23 cellular contexts compared by ENCODE assay signal in genomic region chr6:88137915-88138314, GRCh38. TPM values are rescaled to one million over a fixed set of nuclear protein-coding genes. Genes with fewer than 3 reads are reported as not detected.
DNase-seq lines count a peak whose midpoint lies in the region; ATAC-seq and TF ChIP-seq lines count a peak whose summit lies in the region.
"Had no signal": no experiment of that assay in that cellular context is flagged by ENCODE, and none has a peak within 500 bp of the region (broad histone marks: within the 10 kb centered on the region; RNA-seq: fewer than 3 reads in every experiment).

No MANE protein-coding gene starts in this region.

- intact Hi-C loops in left lung (cut with DNase I) = no loop called here
- intact Hi-C loops in upper lobe of right lung (cut with DNase I) = no loop called here
- intact Hi-C loops in heart left ventricle (cut with DNase I) = no loop called here

- H3K4me3 ChIP-seq in left lung = no peak overlapping the region
- H3K4me3 ChIP-seq in upper lobe of right lung = no peak overlapping the region
- H3K4me3 ChIP-seq in heart left ventricle = no peak overlapping the region
- H3K4me3 ChIP-seq: BLaER1 treated with 17β-estradiol and CSF1 and Interleukin-3, amounts not matched to agents 10 nM and 100 nM; GM12878; GM23248 had no signal

- TF ChIP-seq POLR2A in heart left ventricle (IDR thresholded peaks at IDR 0.05) = no peak

- no peaks in the 10 kb centered on the region for H3K27me3 ChIP-seq in left lung
- no peaks in the 10 kb centered on the region for H3K27me3 ChIP-seq in upper lobe of right lung
- no peaks in the 10 kb centered on the region for H3K27me3 ChIP-seq in heart left ventricle
- H3K27me3 ChIP-seq: BE2C; BLaER1 treated with 17β-estradiol and CSF1 and Interleukin-3, amounts not matched to agents 10 nM and 100 nM had no signal

- no peaks in the 10 kb centered on the region for H3K36me3 ChIP-seq in left lung
- H3K36me3 ChIP-seq in upper lobe of right lung = no peaks in the 10 kb centered on the region
- no peaks in the 10 kb centered on the region for H3K36me3 ChIP-seq in heart left ventricle
- H3K36me3 ChIP-seq: BE2C; BLaER1 treated with 17β-estradiol and CSF1 and Interleukin-3, amounts not matched to agents 10 nM and 100 nM had no signal

- peak; percentile 64 for DNase-seq in DMS53 treated with DMSO at 0.1 percent for 48 hours (lab: John Stamatoyannopoulos, UW; ENCODE audit: unreplicated experiment)
- peak; percentile 40 for DNase-seq in NCI-H774 (lab: John Stamatoyannopoulos, UW)
- no peak for DNase-seq in left lung
- no peak for DNase-seq in upper lobe of right lung
- DNase-seq in heart left ventricle = no peak
- DNase-seq in ACHN = no peak
- DNase-seq in NCI-H1436 treated with DMSO at 0.1 percent for 48 hours (lab: John Stamatoyannopoulos, UW) = no peak
- DNase-seq: BE2C; CD4-positive, alpha-beta T cell; CD8-positive, alpha-beta memory T cell; DMS 273 treated with DMSO at 0.1 percent for 48 hours; DND-41; EL; GDM1; GM23248; H7; HCEC 1CT had no signal

- WGBS in heart left ventricle, 4 donors = 63 to 77% (median 73%) methylated on average over 1 of the region's 1 CpG

- no peaks in the 10 kb centered on the region for H3K4me1 ChIP-seq in left lung
- H3K4me1 ChIP-seq in upper lobe of right lung = no peaks in the 10 kb centered on the region
- H3K4me1 ChIP-seq in heart left ventricle = no peaks in the 10 kb centered on the region
- H3K4me1 ChIP-seq: BE2C; BLaER1 treated with 17β-estradiol and CSF1 and Interleukin-3, amounts not matched to agents 10 nM and 100 nM had no signal

- peak; percentile 76 for ATAC-seq in left lung
- peak; percentile 45 for ATAC-seq in upper lobe of right lung
- ATAC-seq in heart left ventricle = no peak
- ATAC-seq in GM19452 (IDR thresholded peaks at IDR 0.05; ENCODE audit: unreplicated experiment) = no peak
- ATAC-seq: GM12878 had no signal

- no peak overlapping the region for H3K27ac ChIP-seq in left lung
- no peak overlapping the region for H3K27ac ChIP-seq in upper lobe of right lung
- no peak overlapping the region for H3K27ac ChIP-seq in heart left ventricle
- H3K27ac ChIP-seq: BLaER1 treated with 17β-estradiol and CSF1 and Interleukin-3, amounts not matched to agents 10 nM and 100 nM; GM23248 had no signal

- TF ChIP-seq CTCF in left lung (IDR thresholded peaks at IDR 0.05) = no peak
- no peak for TF ChIP-seq CTCF in upper lobe of right lung (IDR thresholded peaks at IDR 0.05)
- no peak for TF ChIP-seq CTCF in heart left ventricle (IDR thresholded peaks at IDR 0.05)

- H3K9me3 ChIP-seq in left lung = no peaks in the 10 kb centered on the region
- no peaks in the 10 kb centered on the region for H3K9me3 ChIP-seq in upper lobe of right lung
- H3K9me3 ChIP-seq in heart left ventricle = no peaks in the 10 kb centered on the region
- H3K9me3 ChIP-seq: BE2C; BLaER1 treated with 17β-estradiol and CSF1 and Interleukin-3, amounts not matched to agents 10 nM and 100 nM had no signal

- in situ Hi-C loops in ACHN (cut with HindIII; ENCODE audit: low pct_ligation_motif_present, low pct_unique_long_range_greater_than_20kb, low sequenced_read_pairs) = no loop called here

RNA-seq across cellular contexts. Expression of gene CNR1, which starts 28.2 kb away (rescaled TPM):
- total RNA-seq in left lung = 10 to 100 TPM; 16.4 to 29.8 TPM
- 21.6 TPM for total RNA-seq in upper lobe of right lung
- total RNA-seq in heart left ventricle = under 1 TPM; 0.07 to 0.88 (median 0.50) TPM
- under 1 TPM; 0.30 to 0.57 TPM for polyA plus RNA-seq in heart left ventricle
- total RNA-seq: A172; A673; CD4-positive, alpha-beta T cell; CD8-positive, alpha-beta memory T cell; GM23248 had no signal
- polyA plus RNA-seq: AG04450; CD8-positive, alpha-beta memory T cell; GM23248 had no signal

Comparison
In these comparisons a context has a peak if more than half of its experiments do, and no peak if none do; other contexts are left out.
1. DNase-seq: peak in DMS53 treated with DMSO at 0.1 percent for 48 hours (single experiment) and NCI-H774 (single experiment); none in left lung (0 of 2), upper lobe of right lung (single experiment), heart left ventricle (0 of 5), ACHN (single experiment) and NCI-H1436 treated with DMSO at 0.1 percent for 48 hours (single experiment).
2. ATAC-seq: peak in left lung (single experiment) and upper lobe of right lung (single experiment); none in heart left ventricle (0 of 4) and GM19452 (single experiment).
3. RNA of gene CNR1, which starts 28.2 kb away (total RNA-seq): 16.4 to 29.8 TPM in left lung and 21.6 TPM in upper lobe of right lung (single experiment); 0.07 to 0.88 TPM in heart left ventricle; every median in the first group is over 4 times any median in the second.